Comparison of ENCODE assay signal across 1 cellular context in the genomic region with DNA sequence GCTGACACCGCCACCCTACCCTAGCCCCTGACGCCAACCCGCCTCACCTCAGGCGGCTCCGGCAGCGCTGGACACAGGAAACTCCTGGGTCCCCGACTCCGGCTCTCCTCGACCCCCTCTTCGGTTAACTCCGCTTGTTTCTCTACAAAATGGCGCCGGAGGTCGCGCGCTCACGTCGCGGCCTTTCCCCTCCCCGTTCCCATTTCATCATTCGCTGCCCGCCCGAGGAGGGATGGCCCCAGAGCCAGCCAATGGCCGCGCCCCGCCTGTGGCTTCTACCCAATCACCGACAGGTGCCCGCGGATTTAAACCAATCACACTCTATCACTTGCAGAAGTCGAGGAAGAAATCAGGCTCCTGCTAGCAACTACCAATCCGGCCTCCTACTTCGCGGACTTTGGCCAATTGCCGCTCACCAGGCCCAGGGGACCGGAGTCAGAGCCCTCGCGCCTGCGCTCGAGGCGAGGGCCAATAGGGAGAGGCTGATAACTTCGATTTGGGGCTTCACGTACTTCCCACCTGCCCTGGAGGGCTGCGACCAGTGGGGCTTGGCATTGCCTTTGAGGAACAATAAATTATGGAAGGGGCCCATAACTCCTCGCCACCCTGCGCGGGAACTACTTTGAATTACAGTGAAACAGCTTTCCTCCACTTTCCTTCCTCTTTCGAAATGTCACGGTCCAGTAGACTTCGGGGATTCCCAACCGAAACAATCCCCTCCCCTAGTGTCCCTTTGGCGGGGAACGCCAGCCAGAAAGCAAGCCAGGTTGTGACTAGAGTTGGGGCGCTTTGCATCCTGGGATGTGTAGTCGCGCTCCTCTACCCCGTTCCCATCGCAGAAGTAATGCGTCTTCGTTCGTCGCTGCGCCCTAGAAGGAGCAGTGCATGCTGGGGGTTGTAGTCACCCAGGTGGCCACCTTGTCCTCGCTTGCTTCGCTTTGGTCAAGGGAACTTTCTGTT.
TF ChIP-seq lines count a peak whose summit lies in the region.

A gene (minus strand): TSS at position 146 of the 960 bp plus-strand sequence. CDS start 30,489 bp downstream, outside the sequence.

TF ChIP-seq in K562, 482 proteins besides CTCF, POLR2A, EP300 and RAD21 (continued from another document and continues in another):
- TF ChIP-seq GATA2 (CRISPR knock-in tag; IDR thresholded peaks at IDR 0.05): no peak
- no peak for TF ChIP-seq NUFIP1 (IDR thresholded peaks at IDR 0.05; ENCODE audit: partially characterized antibody)
- no peak for TF ChIP-seq ZC3H8 (IDR thresholded peaks at IDR 0.05)
- TF ChIP-seq JUN (IDR thresholded peaks at IDR 0.05; ENCODE audit: borderline replicate concordance, low read depth, low read length): peak; percentile 63; the same call in 1 of the 2 replicates
- TF ChIP-seq JUN (CRISPR knock-in tag; IDR thresholded peaks at IDR 0.05; ENCODE audit: borderline replicate concordance): no peak
- TF ChIP-seq CHD1 (IDR thresholded peaks at IDR 0.05; ENCODE audit: low read length): peak; percentile 80
- TF ChIP-seq, protein P1, sequence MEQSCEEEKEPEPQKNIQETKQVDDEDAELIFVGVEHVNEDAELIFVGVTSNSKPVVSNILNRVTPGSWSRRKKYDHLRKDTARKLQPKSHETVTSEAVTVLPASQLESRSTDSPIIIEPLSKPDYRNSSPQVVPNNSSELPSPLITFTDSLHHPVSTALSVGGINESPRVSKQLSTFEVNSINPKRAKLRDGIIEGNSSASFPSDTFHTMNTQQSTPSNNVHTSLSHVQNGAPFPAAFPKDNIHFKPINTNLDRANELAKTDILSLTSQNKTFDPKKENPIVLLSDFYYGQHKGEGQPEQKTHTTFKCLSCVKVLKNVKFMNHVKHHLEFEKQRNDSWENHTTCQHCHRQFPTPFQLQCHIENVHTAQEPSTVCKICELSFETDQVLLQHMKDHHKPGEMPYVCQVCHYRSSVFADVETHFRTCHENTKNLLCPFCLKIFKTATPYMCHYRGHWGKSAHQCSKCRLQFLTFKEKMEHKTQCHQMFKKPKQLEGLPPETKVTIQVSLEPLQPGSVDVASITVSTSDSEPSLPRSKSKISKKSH (CRISPR knock-in tag; IDR thresholded peaks at IDR 0.05): no peak
- peak; percentile 96 for TF ChIP-seq POLR2G (IDR thresholded peaks at IDR 0.05; ENCODE audit: low read depth, low read length)
- TF ChIP-seq, protein P2, sequence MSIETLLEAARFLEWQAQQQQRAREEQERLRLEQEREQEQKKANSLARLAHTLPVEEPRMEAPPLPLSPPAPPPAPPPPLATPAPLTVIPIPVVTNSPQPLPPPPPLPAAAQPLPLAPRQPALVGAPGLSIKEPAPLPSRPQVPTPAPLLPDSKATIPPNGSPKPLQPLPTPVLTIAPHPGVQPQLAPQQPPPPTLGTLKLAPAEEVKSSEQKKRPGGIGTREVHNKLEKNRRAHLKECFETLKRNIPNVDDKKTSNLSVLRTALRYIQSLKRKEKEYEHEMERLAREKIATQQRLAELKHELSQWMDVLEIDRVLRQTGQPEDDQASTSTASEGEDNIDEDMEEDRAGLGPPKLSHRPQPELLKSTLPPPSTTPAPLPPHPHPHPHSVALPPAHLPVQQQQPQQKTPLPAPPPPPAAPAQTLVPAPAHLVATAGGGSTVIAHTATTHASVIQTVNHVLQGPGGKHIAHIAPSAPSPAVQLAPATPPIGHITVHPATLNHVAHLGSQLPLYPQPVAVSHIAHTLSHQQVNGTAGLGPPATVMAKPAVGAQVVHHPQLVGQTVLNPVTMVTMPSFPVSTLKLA (conservative IDR thresholded peaks at IDR 0.05): peak; percentile 46 to 64
- no peak for TF ChIP-seq SAFB (IDR thresholded peaks at IDR 0.05; ENCODE audit: borderline replicate concordance, low read depth, low read length)
- no peak for TF ChIP-seq SRSF1 (IDR thresholded peaks at IDR 0.05; ENCODE audit: low read depth, low read length)
- no peak for TF ChIP-seq SIRT6 (IDR thresholded peaks at IDR 0.05; ENCODE audit: low read depth, low read length)
- peak; percentile 96 for TF ChIP-seq ZKSCAN8 (CRISPR knock-in tag; IDR thresholded peaks at IDR 0.05)
- no peak for TF ChIP-seq PTBP1 (IDR thresholded peaks at IDR 0.05; ENCODE audit: low read depth, low read length)
- TF ChIP-seq, protein P3, sequence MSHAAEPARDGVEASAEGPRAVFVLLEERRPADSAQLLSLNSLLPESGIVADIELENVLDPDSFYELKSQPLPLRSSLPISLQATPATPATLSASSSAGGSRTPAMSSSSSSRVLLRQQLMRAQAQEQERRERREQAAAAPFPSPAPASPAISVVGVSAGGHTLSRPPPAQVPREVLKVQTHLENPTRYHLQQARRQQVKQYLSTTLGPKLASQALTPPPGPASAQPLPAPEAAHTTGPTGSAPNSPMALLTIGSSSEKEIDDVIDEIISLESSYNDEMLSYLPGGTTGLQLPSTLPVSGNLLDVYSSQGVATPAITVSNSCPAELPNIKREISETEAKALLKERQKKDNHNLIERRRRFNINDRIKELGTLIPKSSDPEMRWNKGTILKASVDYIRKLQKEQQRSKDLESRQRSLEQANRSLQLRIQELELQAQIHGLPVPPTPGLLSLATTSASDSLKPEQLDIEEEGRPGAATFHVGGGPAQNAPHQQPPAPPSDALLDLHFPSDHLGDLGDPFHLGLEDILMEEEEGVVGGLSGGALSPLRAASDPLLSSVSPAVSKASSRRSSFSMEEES (CRISPR knock-in tag; IDR thresholded peaks at IDR 0.05): no peak
- 0 out of 2 replicates have a peak, but pooled peaks have one; percentile 33 for TF ChIP-seq MIER1 (IDR thresholded peaks at IDR 0.05; ENCODE audit: low read depth)
- TF ChIP-seq NR2C1 (IDR thresholded peaks at IDR 0.05): peak; percentile 70
- peak; percentile 85 for TF ChIP-seq NR2C1 (tag; IDR thresholded peaks at IDR 0.05)
- TF ChIP-seq, protein P4, sequence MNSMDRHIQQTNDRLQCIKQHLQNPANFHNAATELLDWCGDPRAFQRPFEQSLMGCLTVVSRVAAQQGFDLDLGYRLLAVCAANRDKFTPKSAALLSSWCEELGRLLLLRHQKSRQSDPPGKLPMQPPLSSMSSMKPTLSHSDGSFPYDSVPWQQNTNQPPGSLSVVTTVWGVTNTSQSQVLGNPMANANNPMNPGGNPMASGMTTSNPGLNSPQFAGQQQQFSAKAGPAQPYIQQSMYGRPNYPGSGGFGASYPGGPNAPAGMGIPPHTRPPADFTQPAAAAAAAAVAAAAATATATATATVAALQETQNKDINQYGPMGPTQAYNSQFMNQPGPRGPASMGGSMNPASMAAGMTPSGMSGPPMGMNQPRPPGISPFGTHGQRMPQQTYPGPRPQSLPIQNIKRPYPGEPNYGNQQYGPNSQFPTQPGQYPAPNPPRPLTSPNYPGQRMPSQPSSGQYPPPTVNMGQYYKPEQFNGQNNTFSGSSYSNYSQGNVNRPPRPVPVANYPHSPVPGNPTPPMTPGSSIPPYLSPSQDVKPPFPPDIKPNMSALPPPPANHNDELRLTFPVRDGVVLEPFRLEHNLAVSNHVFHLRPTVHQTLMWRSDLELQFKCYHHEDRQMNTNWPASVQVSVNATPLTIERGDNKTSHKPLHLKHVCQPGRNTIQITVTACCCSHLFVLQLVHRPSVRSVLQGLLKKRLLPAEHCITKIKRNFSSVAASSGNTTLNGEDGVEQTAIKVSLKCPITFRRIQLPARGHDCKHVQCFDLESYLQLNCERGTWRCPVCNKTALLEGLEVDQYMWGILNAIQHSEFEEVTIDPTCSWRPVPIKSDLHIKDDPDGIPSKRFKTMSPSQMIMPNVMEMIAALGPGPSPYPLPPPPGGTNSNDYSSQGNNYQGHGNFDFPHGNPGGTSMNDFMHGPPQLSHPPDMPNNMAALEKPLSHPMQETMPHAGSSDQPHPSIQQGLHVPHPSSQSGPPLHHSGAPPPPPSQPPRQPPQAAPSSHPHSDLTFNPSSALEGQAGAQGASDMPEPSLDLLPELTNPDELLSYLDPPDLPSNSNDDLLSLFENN (IDR thresholded peaks at IDR 0.05; ENCODE audit: low read depth in 2 of 2, low read length in 2 of 2): peak in 1 of 2 experiments; percentile 82; a peak in 2 of 4 replicates
- TF ChIP-seq ZFPM2 (CRISPR knock-in tag; IDR thresholded peaks at IDR 0.05): no peak
- peak; percentile 49 for TF ChIP-seq KDM5B (IDR thresholded peaks at IDR 0.05; ENCODE audit: insufficient replicate concordance, low read depth, low read length)
- TF ChIP-seq, protein P5, sequence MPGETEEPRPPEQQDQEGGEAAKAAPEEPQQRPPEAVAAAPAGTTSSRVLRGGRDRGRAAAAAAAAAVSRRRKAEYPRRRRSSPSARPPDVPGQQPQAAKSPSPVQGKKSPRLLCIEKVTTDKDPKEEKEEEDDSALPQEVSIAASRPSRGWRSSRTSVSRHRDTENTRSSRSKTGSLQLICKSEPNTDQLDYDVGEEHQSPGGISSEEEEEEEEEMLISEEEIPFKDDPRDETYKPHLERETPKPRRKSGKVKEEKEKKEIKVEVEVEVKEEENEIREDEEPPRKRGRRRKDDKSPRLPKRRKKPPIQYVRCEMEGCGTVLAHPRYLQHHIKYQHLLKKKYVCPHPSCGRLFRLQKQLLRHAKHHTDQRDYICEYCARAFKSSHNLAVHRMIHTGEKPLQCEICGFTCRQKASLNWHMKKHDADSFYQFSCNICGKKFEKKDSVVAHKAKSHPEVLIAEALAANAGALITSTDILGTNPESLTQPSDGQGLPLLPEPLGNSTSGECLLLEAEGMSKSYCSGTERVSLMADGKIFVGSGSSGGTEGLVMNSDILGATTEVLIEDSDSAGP (CRISPR knock-in tag; IDR thresholded peaks at IDR 0.05): no peak
- TF ChIP-seq, protein P6, sequence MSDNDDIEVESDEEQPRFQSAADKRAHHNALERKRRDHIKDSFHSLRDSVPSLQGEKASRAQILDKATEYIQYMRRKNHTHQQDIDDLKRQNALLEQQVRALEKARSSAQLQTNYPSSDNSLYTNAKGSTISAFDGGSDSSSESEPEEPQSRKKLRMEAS (CRISPR knock-in tag; IDR thresholded peaks at IDR 0.05): peak; percentile 78
- TF ChIP-seq SMAD4 (CRISPR knock-in tag; conservative IDR thresholded peaks at IDR 0.05): peak; percentile 78
- no peak for TF ChIP-seq HSF4 (CRISPR knock-in tag; IDR thresholded peaks at IDR 0.05; ENCODE audit: borderline replicate concordance)
- peak; percentile 89 for TF ChIP-seq CEBPB (tag; IDR thresholded peaks at IDR 0.05)
- TF ChIP-seq HNRNPL (IDR thresholded peaks at IDR 0.05; ENCODE audit: low read depth, low read length): no peak
- TF ChIP-seq MAFK (IDR thresholded peaks at IDR 0.05; ENCODE audit: low read length): no peak
- TF ChIP-seq CBX5 (IDR thresholded peaks at IDR 0.05; ENCODE audit: borderline replicate concordance, low read depth): 0 out of 2 replicates have a peak, but pooled peaks have one; percentile 14
- peak; percentile 69; the same call in 1 of the 2 replicates for TF ChIP-seq KAT8 (IDR thresholded peaks at IDR 0.05; ENCODE audit: low read depth)
- no peak for TF ChIP-seq LCOR (CRISPR knock-in tag; IDR thresholded peaks at IDR 0.05)
- peak; percentile 44; the same call in 1 of the 2 replicates for TF ChIP-seq LARP7 (IDR thresholded peaks at IDR 0.05)
- TF ChIP-seq, protein P7, sequence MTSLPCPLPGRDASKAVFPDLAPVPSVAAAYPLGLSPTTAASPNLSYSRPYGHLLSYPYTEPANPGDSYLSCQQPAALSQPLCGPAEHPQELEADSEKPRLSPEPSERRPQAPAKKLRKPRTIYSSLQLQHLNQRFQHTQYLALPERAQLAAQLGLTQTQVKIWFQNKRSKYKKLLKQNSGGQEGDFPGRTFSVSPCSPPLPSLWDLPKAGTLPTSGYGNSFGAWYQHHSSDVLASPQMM (CRISPR knock-in tag; IDR thresholded peaks at IDR 0.05): no peak
- no peak for TF ChIP-seq ZNF445 (CRISPR knock-in tag; IDR thresholded peaks at IDR 0.05; ENCODE audit: low read depth)
- TF ChIP-seq CXXC5 (CRISPR knock-in tag; IDR thresholded peaks at IDR 0.05): peak; percentile 82
- peak; percentile 99 for TF ChIP-seq ZBTB17 (CRISPR knock-in tag; IDR thresholded peaks at IDR 0.05)
- TF ChIP-seq ZNF507 (tag; conservative IDR thresholded peaks at IDR 0.05): no peak
- 0 out of 2 replicates have a peak, but pooled peaks have one; percentile 70 for TF ChIP-seq TCF7 (IDR thresholded peaks at IDR 0.05; ENCODE audit: borderline replicate concordance)
